1 cellular context compared by ENCODE assay signal in genomic region chr13:110236831-110237261, GRCh38.
TF ChIP-seq lines count a peak whose summit lies in the region.

No MANE protein-coding gene starts in this region.

TF ChIP-seq in SK-N-SH, 30 proteins besides CTCF, POLR2A, EP300 and RAD21 (continued from another document):
- TF ChIP-seq, protein P1, sequence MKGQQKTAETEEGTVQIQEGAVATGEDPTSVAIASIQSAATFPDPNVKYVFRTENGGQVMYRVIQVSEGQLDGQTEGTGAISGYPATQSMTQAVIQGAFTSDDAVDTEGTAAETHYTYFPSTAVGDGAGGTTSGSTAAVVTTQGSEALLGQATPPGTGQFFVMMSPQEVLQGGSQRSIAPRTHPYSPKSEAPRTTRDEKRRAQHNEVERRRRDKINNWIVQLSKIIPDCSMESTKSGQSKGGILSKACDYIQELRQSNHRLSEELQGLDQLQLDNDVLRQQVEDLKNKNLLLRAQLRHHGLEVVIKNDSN (IDR thresholded peaks at IDR 0.05; ENCODE audit: borderline replicate concordance, low read depth), result no peak
- TF ChIP-seq RCOR1 (IDR thresholded peaks at IDR 0.05; ENCODE audit: low read length) (no peak), ELF1 (IDR thresholded peaks at IDR 0.05) (no peak), IRF3 (IDR thresholded peaks at IDR 0.05; ENCODE audit: low read depth, low read length) (no peak), NFIC (IDR thresholded peaks at IDR 0.05; ENCODE audit: borderline replicate concordance) (no peak), GABPA (IDR thresholded peaks at IDR 0.05; ENCODE audit: low read depth) (no peak), SIN3A (IDR thresholded peaks at IDR 0.05; ENCODE audit: borderline replicate concordance, low read depth, low read length) (no peak), FOSL2 (IDR thresholded peaks at IDR 0.05; ENCODE audit: borderline replicate concordance, low read depth) (no peak), GATA2 (CRISPR knock-in tag; IDR thresholded peaks at IDR 0.05) (no peak), MEF2A (IDR thresholded peaks at IDR 0.05; ENCODE audit: borderline replicate concordance, low read depth) (no peak)
- TF ChIP-seq, protein P2, sequence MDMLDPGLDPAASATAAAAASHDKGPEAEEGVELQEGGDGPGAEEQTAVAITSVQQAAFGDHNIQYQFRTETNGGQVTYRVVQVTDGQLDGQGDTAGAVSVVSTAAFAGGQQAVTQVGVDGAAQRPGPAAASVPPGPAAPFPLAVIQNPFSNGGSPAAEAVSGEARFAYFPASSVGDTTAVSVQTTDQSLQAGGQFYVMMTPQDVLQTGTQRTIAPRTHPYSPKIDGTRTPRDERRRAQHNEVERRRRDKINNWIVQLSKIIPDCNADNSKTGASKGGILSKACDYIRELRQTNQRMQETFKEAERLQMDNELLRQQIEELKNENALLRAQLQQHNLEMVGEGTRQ (IDR thresholded peaks at IDR 0.05; ENCODE audit: borderline replicate concordance, low read depth, low read length), result no peak
TF ChIP-seq in SK-N-SH: peak in this region for 0.
